ENCODE assay signal across 16 cellular contexts in the genomic region with DNA sequence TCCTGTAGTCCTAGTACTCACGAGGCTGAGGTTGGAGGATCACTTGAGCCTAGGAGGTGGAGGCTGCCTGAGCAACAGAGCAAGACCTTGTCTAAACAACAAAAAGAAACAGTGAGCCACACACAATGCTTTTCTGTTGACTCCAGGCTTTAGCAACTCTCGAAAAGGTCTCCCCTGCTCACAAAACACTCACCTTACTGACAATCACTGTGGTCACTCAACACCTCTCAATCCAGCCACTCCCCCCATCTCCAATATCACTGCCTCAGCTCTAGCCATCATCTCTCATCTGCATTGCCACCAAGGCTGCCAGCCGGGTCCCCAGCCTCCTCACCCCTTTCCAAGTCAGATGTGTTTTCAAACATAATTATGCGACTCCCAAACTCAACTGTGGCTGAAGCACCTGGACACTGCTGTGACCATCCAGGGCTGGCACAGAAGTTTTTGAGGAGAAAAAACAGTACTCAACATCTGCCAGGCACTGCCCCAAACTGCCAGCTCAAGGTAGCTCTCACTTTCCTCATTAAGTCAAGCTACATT.
A peak's percentile ranks its signal among the peaks of the same experiment; 100 is the strongest.
DNase-seq lines count a peak whose midpoint lies in the region; ATAC-seq and TF ChIP-seq lines count a peak whose summit lies in the region.
"Had no signal": no experiment of that assay in that cellular context is flagged by ENCODE, and none has a peak within 500 bp of the region (broad histone marks: within the 10 kb centered on the region; RNA-seq: fewer than 3 reads in every experiment).

No MANE protein-coding gene starts in this region.

- POLR2A ChIA-PET in Panc1 (lab: Charles Lee): no interaction called here

- ATAC-seq in Panc1: no peak
- no peak for ATAC-seq in HG02973 (IDR thresholded peaks at IDR 0.05; ENCODE audit: unreplicated experiment)
- ATAC-seq in GM19324 (IDR thresholded peaks at IDR 0.05; ENCODE audit: low FRiP score, unreplicated experiment): no peak
- ATAC-seq: A549, HCT116 had no signal

- no TSS peak for BruUV-seq in Panc1 (replicated peaks; lab: Mats Ljungman, UMichigan)

- peaks cover 10% of the 10 kb centered on the region for H3K9me3 Mint-ChIP-seq in progenitor cell of endocrine pancreas (ENCODE audit: low read depth)

- H3K4me3 Mint-ChIP-seq in progenitor cell of endocrine pancreas (ENCODE audit: low read depth): no peak overlapping the region
- H3K4me3 Mint-ChIP-seq: CD4-positive, alpha-beta memory T cell had no signal

- H3K4me1 ChIP-seq in Panc1 (ENCODE audit: control insufficient read depth, insufficient read depth, low read length): peaks cover 3% of the 10 kb centered on the region; the same call in 1 of the 2 replicates
- H3K4me1 ChIP-seq: A549, BE2C had no signal

- no peak overlapping the region for H3K4me3 ChIP-seq in Panc1 (ENCODE audit: low read depth in 2 of 2, low read length in 2 of 2)
- H3K4me3 ChIP-seq: A549, GM23248 had no signal

- CTCF ChIA-PET in Panc1 (lab: Charles Lee): no interaction called here

- TF ChIP-seq CTCF in Panc1 (IDR thresholded peaks at IDR 0.05): no peak
- TF ChIP-seq CTCF in progenitor cell of endocrine pancreas (IDR thresholded peaks at IDR 0.05; ENCODE audit: unreplicated experiment): no peak

- peak; percentile 46 for DNase-seq in NCI-H510A (lab: John Stamatoyannopoulos, UW)
- no peak for DNase-seq in Panc1 (ENCODE audit: low read depth, low spot score)
- DNase-seq in progenitor cell of endocrine pancreas (ENCODE audit: low spot score, unreplicated experiment): no peak
- no peak for DNase-seq in cerebellar nuclear complex (lab: John Stamatoyannopoulos, UW)
- DNase-seq: BE2C; CD4-positive, alpha-beta memory T cell; COR-L47; DMS153; GF-D8; GM23248 had no signal

- no peaks in the 10 kb centered on the region for H3K9me3 ChIP-seq in Panc1 (ENCODE audit: control insufficient read depth, insufficient read depth, low read depth, low read length)
- H3K9me3 ChIP-seq: BE2C had no signal

- H3K4me1 Mint-ChIP-seq in progenitor cell of endocrine pancreas (ENCODE audit: low read depth): peaks cover 15% of the 10 kb centered on the region

- H3K27me3 ChIP-seq in Panc1 (ENCODE audit: control insufficient read depth, insufficient read depth, low read length): no peaks in the 10 kb centered on the region
- H3K27me3 ChIP-seq: BE2C had no signal

- peak overlapping the region; percentile 18 for H3K27ac Mint-ChIP-seq in progenitor cell of endocrine pancreas
- H3K27ac Mint-ChIP-seq: CD4-positive, alpha-beta memory T cell had no signal

- no peaks in the 10 kb centered on the region for H3K36me3 Mint-ChIP-seq in progenitor cell of endocrine pancreas (ENCODE audit: insufficient read depth)

- H3K27ac ChIP-seq in Panc1 (ENCODE audit: low read length): peak overlapping the region; percentile 42; the same call in 1 of the 2 replicates
- H3K27ac ChIP-seq: A549, C4-2B, GM23248, HL-60 had no signal

- in situ Hi-C loops in Panc1 (cut with HindIII; ENCODE audit: low pct_unique_long_range_greater_than_20kb, low sequenced_read_pairs): no loop called here

- H3K36me3 ChIP-seq in Panc1 (ENCODE audit: control insufficient read depth, insufficient read depth, low read length): no peaks in the 10 kb centered on the region
- H3K36me3 ChIP-seq: BE2C had no signal

- intact Hi-C loops in Panc1 (cut with micrococcal nuclease; ENCODE audit: unreplicated experiment): no loop called here

- peaks cover 9% of the 10 kb centered on the region for H3K27me3 Mint-ChIP-seq in progenitor cell of endocrine pancreas
